In genomic region chr3:17122758-17123157, GRCh38 we compare ENCODE assay signal across 16 cellular contexts.
DNase-seq lines count a peak whose midpoint lies in the region; ATAC-seq and TF ChIP-seq lines count a peak whose summit lies in the region.
"Had no signal": no experiment of that assay in that cellular context is flagged by ENCODE, and none has a peak within 500 bp of the region (broad histone marks: within the 10 kb centered on the region; RNA-seq: fewer than 3 reads in every experiment).

No MANE protein-coding gene starts in this region.

- DNase-seq in activated CD8-positive, alpha-beta memory T cell treated with anti-CD3 and anti-CD28 coated beads, Interleukin-2, amount 50 U/mL, for 48 hours = peak; percentile 33
- no peak for DNase-seq in activated CD8-positive, alpha-beta memory T cell treated with anti-CD3 and anti-CD28 coated beads, Interleukin-2, amount 10 ng/mL, durations not matched to agents 7 days and 5 days
- DNase-seq in epithelial cell of esophagus (ENCODE audit: low read depth) (peak; percentile 14), islet precursor cell (peak; percentile 18), Kasumi-1 (lab: John Stamatoyannopoulos, UW) (no peak), NK-92 (lab: John Stamatoyannopoulos, UW; ENCODE audit: unreplicated experiment) (no peak)
- DNase-seq: C1 segment of cervical spinal cord; Calu3; CD4-positive, alpha-beta memory T cell; COR-L47; DMS53; DMS79 treated with DMSO at 0.1 percent for 48 hours; GF-D8; H9 had no signal

- no peak for ATAC-seq in activated CD8-positive, alpha-beta memory T cell treated with anti-CD3 and anti-CD28 coated beads, Interleukin-2, amount 10 ng/mL, durations not matched to agents 7 days and 5 days
- ATAC-seq: GM23338, HCT116 had no signal

- H3K27ac Mint-ChIP-seq in activated CD8-positive, alpha-beta memory T cell treated with anti-CD3 and anti-CD28 coated beads, Interleukin-2, amount 10 ng/mL, durations not matched to agents 7 days and 5 days = no peak overlapping the region
- H3K27ac Mint-ChIP-seq: GM23338, H9 had no signal

- H3K9me3 Mint-ChIP-seq in activated CD8-positive, alpha-beta memory T cell treated with anti-CD3 and anti-CD28 coated beads, Interleukin-2, amount 10 ng/mL, durations not matched to agents 7 days and 5 days (ENCODE audit: low read depth) = peaks cover 10% of the 10 kb centered on the region

- no peak for TF ChIP-seq CTCF in epithelial cell of esophagus (IDR thresholded peaks at IDR 0.05; ENCODE audit: insufficient read depth, low read depth, low read length, missing control alignments)

- H3K4me3 Mint-ChIP-seq in activated CD8-positive, alpha-beta memory T cell treated with anti-CD3 and anti-CD28 coated beads, Interleukin-2, amount 10 ng/mL, durations not matched to agents 7 days and 5 days = no peak overlapping the region
- H3K4me3 Mint-ChIP-seq: CD4-positive, alpha-beta memory T cell; GM23338; H9 had no signal

- no peaks in the 10 kb centered on the region for H3K27me3 Mint-ChIP-seq in activated CD8-positive, alpha-beta memory T cell treated with anti-CD3 and anti-CD28 coated beads, Interleukin-2, amount 10 ng/mL, durations not matched to agents 7 days and 5 days
- H3K27me3 Mint-ChIP-seq: CD4-positive, alpha-beta memory T cell had no signal

- H3K36me3 Mint-ChIP-seq in activated CD8-positive, alpha-beta memory T cell treated with anti-CD3 and anti-CD28 coated beads, Interleukin-2, amount 10 ng/mL, durations not matched to agents 7 days and 5 days = no peaks in the 10 kb centered on the region

- no peak overlapping the region for H3K4me3 ChIP-seq in epithelial cell of esophagus (ENCODE audit: low read length)
- H3K4me3 ChIP-seq: GM23338 had no signal

- H3K4me1 Mint-ChIP-seq in activated CD8-positive, alpha-beta memory T cell treated with anti-CD3 and anti-CD28 coated beads, Interleukin-2, amount 10 ng/mL, durations not matched to agents 7 days and 5 days = no peaks in the 10 kb centered on the region
- H3K4me1 Mint-ChIP-seq: CD4-positive, alpha-beta memory T cell; GM23338; H9 had no signal

- CTCF ChIA-PET in activated CD8-positive, alpha-beta memory T cell treated with anti-CD3 and anti-CD28 coated beads, Interleukin-2, amount 10 ng/mL, durations not matched to agents 7 days and 5 days (lab: Charles Lee) = no interaction called here

Comparison
In these comparisons a context has a peak if more than half of its experiments do, and no peak if none do; other contexts are left out.
1. DNase-seq: peak in activated CD8-positive, alpha-beta memory T cell treated with anti-CD3 and anti-CD28 coated beads, Interleukin-2, amount 50 U/mL, for 48 hours (single experiment), epithelial cell of esophagus (single experiment) and islet precursor cell (single experiment); none in activated CD8-positive, alpha-beta memory T cell treated with anti-CD3 and anti-CD28 coated beads, Interleukin-2, amount 10 ng/mL, durations not matched to agents 7 days and 5 days (single experiment), Kasumi-1 (0 of 2) and NK-92 (single experiment).